In genomic region chr15:88629071-88629470, GRCh38 we compare ENCODE assay signal across 17 cellular contexts. TPM values are rescaled to one million over a fixed set of nuclear protein-coding genes. Genes with fewer than 3 reads are reported as not detected.
DNase-seq lines count a peak whose midpoint lies in the region; ATAC-seq and TF ChIP-seq lines count a peak whose summit lies in the region.
"Had no signal": no experiment of that assay in that cellular context is flagged by ENCODE, and none has a peak within 500 bp of the region (broad histone marks: within the 10 kb centered on the region; RNA-seq: fewer than 3 reads in every experiment).

No MANE protein-coding gene starts in this region.

- no peak overlapping the region for H3K4me3 Mint-ChIP-seq in activated CD4-positive, alpha-beta T cell treated with anti-CD3 and anti-CD28 coated beads for 36 hours
- no peak overlapping the region for H3K4me3 Mint-ChIP-seq in HFFc6
- peak overlapping the region; percentile 22 for H3K4me3 Mint-ChIP-seq in activated naive CD8-positive, alpha-beta T cell treated with anti-CD3 and anti-CD28 coated beads, Interleukin-2, amount 10 ng/mL, durations not matched to agents 7 days and 5 days
- no peak overlapping the region for H3K4me3 Mint-ChIP-seq in natural killer cell treated with Interleukin-12 subunit alpha and Interleukin-12 subunit beta and Interleukin-15 and Interleukin-18, amount 100 ng/mL, for 72 hours
- H3K4me3 Mint-ChIP-seq: CD14-positive monocyte, GM23338 had no signal

- peaks cover 81% of the 10 kb centered on the region for H3K36me3 Mint-ChIP-seq in activated CD4-positive, alpha-beta T cell treated with anti-CD3 and anti-CD28 coated beads for 36 hours (ENCODE audit: low read depth)
- peaks cover 59% of the 10 kb centered on the region for H3K36me3 Mint-ChIP-seq in HFFc6 (ENCODE audit: low read depth)
- H3K36me3 Mint-ChIP-seq in activated naive CD8-positive, alpha-beta T cell treated with anti-CD3 and anti-CD28 coated beads, Interleukin-2, amount 10 ng/mL, durations not matched to agents 7 days and 5 days: peaks cover 39% of the 10 kb centered on the region
- peaks cover 21% of the 10 kb centered on the region for H3K36me3 Mint-ChIP-seq in natural killer cell treated with Interleukin-12 subunit alpha and Interleukin-12 subunit beta and Interleukin-15 and Interleukin-18, amount 100 ng/mL, for 72 hours

- ATAC-seq in activated CD4-positive, alpha-beta T cell treated with anti-CD3 and anti-CD28 coated beads for 36 hours: no peak
- no peak for ATAC-seq in activated naive CD8-positive, alpha-beta T cell treated with anti-CD3 and anti-CD28 coated beads, Interleukin-2, amount 10 ng/mL, durations not matched to agents 7 days and 5 days (ENCODE audit: low read depth)
- ATAC-seq in natural killer cell treated with Interleukin-12 subunit alpha and Interleukin-12 subunit beta and Interleukin-15 and Interleukin-18, amount 100 ng/mL, for 72 hours: no peak
- no peak for ATAC-seq in GM18502 (IDR thresholded peaks at IDR 0.05; ENCODE audit: poor library complexity, unreplicated experiment)
- ATAC-seq: heart left ventricle had no signal

- H3K27me3 Mint-ChIP-seq in activated CD4-positive, alpha-beta T cell treated with anti-CD3 and anti-CD28 coated beads for 36 hours: no peaks in the 10 kb centered on the region
- no peaks in the 10 kb centered on the region; the same call in 1 of the 2 replicates for H3K27me3 Mint-ChIP-seq in HFFc6 (ENCODE audit: insufficient read depth)
- H3K27me3 Mint-ChIP-seq in activated naive CD8-positive, alpha-beta T cell treated with anti-CD3 and anti-CD28 coated beads, Interleukin-2, amount 10 ng/mL, durations not matched to agents 7 days and 5 days: no peaks in the 10 kb centered on the region
- no peaks in the 10 kb centered on the region for H3K27me3 Mint-ChIP-seq in natural killer cell treated with Interleukin-12 subunit alpha and Interleukin-12 subunit beta and Interleukin-15 and Interleukin-18, amount 100 ng/mL, for 72 hours

- H3K27ac Mint-ChIP-seq in activated CD4-positive, alpha-beta T cell treated with anti-CD3 and anti-CD28 coated beads for 36 hours: peak overlapping the region; percentile 86
- peak overlapping the region; percentile 40 for H3K27ac Mint-ChIP-seq in HFFc6
- peak overlapping the region; percentile 97 for H3K27ac Mint-ChIP-seq in activated naive CD8-positive, alpha-beta T cell treated with anti-CD3 and anti-CD28 coated beads, Interleukin-2, amount 10 ng/mL, durations not matched to agents 7 days and 5 days
- H3K27ac Mint-ChIP-seq in natural killer cell treated with Interleukin-12 subunit alpha and Interleukin-12 subunit beta and Interleukin-15 and Interleukin-18, amount 100 ng/mL, for 72 hours: peak overlapping the region; percentile 77 to 91
- H3K27ac Mint-ChIP-seq: GM23338 had no signal

- POLR2A ChIA-PET in activated CD4-positive, alpha-beta T cell treated with anti-CD3 and anti-CD28 coated beads for 36 hours (lab: Charles Lee): no interaction called here
- POLR2A ChIA-PET in activated naive CD8-positive, alpha-beta T cell treated with anti-CD3 and anti-CD28 coated beads, Interleukin-2, amount 10 ng/mL, durations not matched to agents 7 days and 5 days (lab: Charles Lee): interaction anchor here (1.0 to 1.1 kb wide), 2 partner anchors 19 to 162 kb away, joined by 3 read pairs; partner anchors contain the start of genes MRPL46 and MRPS11

- no peaks in the 10 kb centered on the region for H3K9me3 Mint-ChIP-seq in activated CD4-positive, alpha-beta T cell treated with anti-CD3 and anti-CD28 coated beads for 36 hours (ENCODE audit: low read depth)
- H3K9me3 Mint-ChIP-seq in HFFc6: no peaks in the 10 kb centered on the region
- no peaks in the 10 kb centered on the region for H3K9me3 Mint-ChIP-seq in activated naive CD8-positive, alpha-beta T cell treated with anti-CD3 and anti-CD28 coated beads, Interleukin-2, amount 10 ng/mL, durations not matched to agents 7 days and 5 days
- no peaks in the 10 kb centered on the region for H3K9me3 Mint-ChIP-seq in natural killer cell treated with Interleukin-12 subunit alpha and Interleukin-12 subunit beta and Interleukin-15 and Interleukin-18, amount 100 ng/mL, for 72 hours
- H3K9me3 Mint-ChIP-seq: GM23338 had no signal

- peaks cover 91% of the 10 kb centered on the region for H3K4me1 Mint-ChIP-seq in activated CD4-positive, alpha-beta T cell treated with anti-CD3 and anti-CD28 coated beads for 36 hours
- peaks cover 55% of the 10 kb centered on the region for H3K4me1 Mint-ChIP-seq in HFFc6 (ENCODE audit: low read depth)
- peaks cover 62% of the 10 kb centered on the region for H3K4me1 Mint-ChIP-seq in activated naive CD8-positive, alpha-beta T cell treated with anti-CD3 and anti-CD28 coated beads, Interleukin-2, amount 10 ng/mL, durations not matched to agents 7 days and 5 days
- peaks cover 32 to 40% of the 10 kb centered on the region in 2 donors for H3K4me1 Mint-ChIP-seq in natural killer cell treated with Interleukin-12 subunit alpha and Interleukin-12 subunit beta and Interleukin-15 and Interleukin-18, amount 100 ng/mL, for 72 hours (ENCODE audit: low read depth in 2 of 2)

- no peak for TF ChIP-seq CTCF in HFFc6 (IDR thresholded peaks at IDR 0.05)

- intact Hi-C loops in activated CD4-positive, alpha-beta T cell treated with anti-CD3 and anti-CD28 coated beads for 36 hours (cut with DNase I, micrococcal nuclease): no loop called here

- CTCF ChIA-PET in activated CD4-positive, alpha-beta T cell treated with anti-CD3 and anti-CD28 coated beads for 36 hours (lab: Charles Lee): interaction anchor here (0.6 kb wide), 1 partner anchor 326 kb away, joined by 3 read pairs; no protein-coding TSS in a partner anchor

- DNase-seq in activated CD4-positive, alpha-beta T cell treated with anti-CD3 and anti-CD28 coated beads for 36 hours: peak; percentile 3
- DNase-seq in activated CD4-positive, alpha-beta T cell treated with anti-CD3 and anti-CD28 coated beads, Interleukin-2, amount 50 U/mL, for 4 hours: no peak
- DNase-seq in HFFc6 (no peak), mesenteric fat pad (ENCODE audit: low spot score) (no peak), occipital lobe (lab: John Stamatoyannopoulos, UW) (no peak)
- DNase-seq in activated naive CD8-positive, alpha-beta T cell treated with anti-CD3 and anti-CD28 coated beads, Interleukin-2, amount 10 ng/mL, durations not matched to agents 7 days and 5 days: no peak
- no peak for DNase-seq in natural killer cell treated with Interleukin-12 subunit alpha and Interleukin-12 subunit beta and Interleukin-15 and Interleukin-18, amount 100 ng/mL, for 72 hours (ENCODE audit: low spot score)
- DNase-seq: activated CD4-positive, alpha-beta T cell treated with anti-CD3 and anti-CD28 coated beads for 4 hours; cerebellar nuclear complex; DMS79 treated with DMSO at 0.1 percent for 48 hours; heart left ventricle; NCI-H1436; NCI-H82; posterior cingulate gyrus had no signal

RNA-seq across cellular contexts. Expression of gene AEN, which starts 7.9 kb away (rescaled TPM):
- total RNA-seq in activated CD4-positive, alpha-beta T cell treated with anti-CD3 and anti-CD28 coated beads for 36 hours: 10 to 100 TPM; 42.8 to 52.9 TPM
- 10 to 100 TPM; 65.4 to 73.4 (median 67.8) TPM for total RNA-seq in HFFc6 (2021; fragmentation: NEBNext Ultra II Directional; extraction: Animal tissue kit (Norgen Biotek cat#: 25700))
- 10 to 100 TPM; 38.2 to 42.5 TPM for total RNA-seq in activated naive CD8-positive, alpha-beta T cell treated with anti-CD3 and anti-CD28 coated beads, Interleukin-2, amount 10 ng/mL, durations not matched to agents 7 days and 5 days
- 10 to 100 TPM; 47.1 to 81.4 TPM for total RNA-seq in natural killer cell treated with Interleukin-12 subunit alpha and Interleukin-12 subunit beta and Interleukin-15 and Interleukin-18, amount 100 ng/mL, for 72 hours
- 23.3 TPM for total RNA-seq in mesenteric fat pad
- total RNA-seq in occipital lobe: 4.2 TPM

RNA-seq across cellular contexts. Expression of gene ISG20, which starts 9.7 kb away (rescaled TPM):
- 100 to 1,000 TPM; 107 to 120 TPM for total RNA-seq in activated CD4-positive, alpha-beta T cell treated with anti-CD3 and anti-CD28 coated beads for 36 hours
- 1 to 10 TPM in 1 of 6 experiments, under 1 TPM in 5; 0.47 to 1.5 (median 0.76) TPM for total RNA-seq in HFFc6 (2021; fragmentation: NEBNext Ultra II Directional; extraction: Animal tissue kit (Norgen Biotek cat#: 25700))
- total RNA-seq in activated naive CD8-positive, alpha-beta T cell treated with anti-CD3 and anti-CD28 coated beads, Interleukin-2, amount 10 ng/mL, durations not matched to agents 7 days and 5 days: 100 to 1,000 TPM; 209 to 215 TPM
- 10 to 100 TPM; 21.8 to 30.2 TPM for total RNA-seq in natural killer cell treated with Interleukin-12 subunit alpha and Interleukin-12 subunit beta and Interleukin-15 and Interleukin-18, amount 100 ng/mL, for 72 hours
- 16.2 TPM for total RNA-seq in mesenteric fat pad
- total RNA-seq in occipital lobe: not detected

Comparison
In these comparisons a context has a peak if more than half of its experiments do, and no peak if none do; other contexts are left out.
1. H3K27ac Mint-ChIP-seq: peak in every context shown above with its lines; median percentile 97 in activated naive CD8-positive, alpha-beta T cell treated with anti-CD3 and anti-CD28 coated beads, Interleukin-2, amount 10 ng/mL, durations not matched to agents 7 days and 5 days; 86 in activated CD4-positive, alpha-beta T cell treated with anti-CD3 and anti-CD28 coated beads for 36 hours; 84 in natural killer cell treated with Interleukin-12 subunit alpha and Interleukin-12 subunit beta and Interleukin-15 and Interleukin-18, amount 100 ng/mL, for 72 hours; 40 in HFFc6.